Comparison of ENCODE assay signal across 8 cellular contexts in the genomic region with DNA sequence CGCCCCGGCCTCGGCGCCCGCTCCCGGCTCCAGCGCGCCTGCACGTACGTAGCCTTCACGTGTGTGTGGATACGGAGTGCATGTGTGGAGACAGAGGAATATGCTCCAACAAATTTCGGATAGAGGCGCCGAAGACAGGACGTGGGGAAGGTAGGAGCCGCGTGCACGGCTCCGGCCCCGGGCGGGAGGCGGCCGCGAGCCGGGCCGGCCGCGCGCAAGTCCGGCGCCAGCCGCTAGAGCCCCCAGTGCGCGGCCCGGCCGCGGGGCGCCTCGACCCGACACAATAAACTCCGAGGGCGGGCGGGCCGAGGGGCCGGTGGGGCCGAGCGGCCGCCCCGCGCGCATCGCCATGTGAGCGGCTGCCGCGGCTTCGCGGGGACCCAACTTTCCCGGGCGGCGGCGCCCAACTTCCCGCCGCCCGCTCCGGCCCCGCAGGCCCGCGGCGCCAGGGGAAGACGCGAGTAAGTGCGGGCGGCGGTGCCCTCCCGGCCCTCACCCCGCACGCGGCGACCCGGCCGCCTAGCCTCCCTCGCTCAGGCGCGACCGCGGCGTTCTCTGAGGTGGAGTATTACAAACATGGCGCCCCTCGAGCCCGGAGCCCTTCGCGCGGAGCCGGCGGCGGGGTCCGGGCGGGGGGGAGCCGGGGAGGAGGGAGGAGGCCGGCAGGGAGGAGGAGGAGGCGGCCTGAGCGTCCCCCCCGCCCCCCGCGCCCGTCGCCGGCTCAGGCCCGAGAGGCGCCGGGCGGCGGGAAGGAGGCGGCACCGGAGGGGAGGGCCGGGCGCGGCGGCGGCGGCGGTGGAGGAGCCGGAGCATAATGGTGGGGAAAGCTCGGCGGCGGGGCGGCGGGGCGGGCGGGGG. TPM values are rescaled to one million over a fixed set of nuclear protein-coding genes. Genes with fewer than 3 reads are reported as not detected.
A peak's percentile ranks its signal among the peaks of the same experiment; 100 is the strongest.
DNase-seq lines count a peak whose midpoint lies in the region; ATAC-seq, FAIRE-seq and TF ChIP-seq lines count a peak whose summit lies in the region.

A gene (plus strand): TSS at position 713 of the 858 bp plus-strand sequence. CDS start 44,558 bp downstream, outside the sequence.

- TF ChIP-seq EP300 in GM12878 (IDR thresholded peaks at IDR 0.05; ENCODE audit: borderline replicate concordance in 1 of 2, control insufficient read depth in 1 of 2, low read depth in 2 of 2, low read length in 2 of 2), result no peak

- DNase-seq in CD8-positive, alpha-beta memory T cell, result peak in 4 of 5 donors; percentile 56 to 77 (median 66)
- DNase-seq in T-helper 22 cell (ENCODE audit: low read depth) (peak; percentile 56), GM12878 (ENCODE audit: low read depth, low spot score) (no peak), iPS DF 6.9 (ENCODE audit: low read depth, low spot score) (no peak), skeletal muscle cell (ENCODE audit: low read depth) (no peak), NCI-H2107 (lab: John Stamatoyannopoulos, UW) (no peak)

- H3K27me3 Mint-ChIP-seq in CD8-positive, alpha-beta memory T cell, result peaks cover 0 to 2% of the 10 kb centered on the region in 2 donors

- peak; percentile 73 for TF ChIP-seq POLR2A in GM12878 (IDR thresholded peaks at IDR 0.05; ENCODE audit: low read depth, low read length)

- in situ Hi-C loops in GM12878 (cut with MboI), result no loop called here

- H3K27ac ChIP-seq in CD8-positive, alpha-beta memory T cell (ENCODE audit: low read depth, low read length), result peak within 1 kb of the TSS; percentile 77
- H3K27ac ChIP-seq in GM12878 (ENCODE audit: control insufficient read depth, insufficient read depth) (peak within 1 kb of the TSS; percentile 80), iPS DF 6.9 (ENCODE audit: low read length) (no peak within 1 kb of the TSS)

- peak within 1 kb of the TSS; percentile 82 for H3K4me3 ChIP-seq in CD8-positive, alpha-beta memory T cell (ENCODE audit: low read length)
- H3K4me3 ChIP-seq in GM12878 (peak within 1 kb of the TSS; percentile 90), iPS DF 6.9 (ENCODE audit: low read length) (peak within 1 kb of the TSS; percentile 99), skeletal muscle cell (ENCODE audit: low read depth, low read length) (peak within 1 kb of the TSS; percentile 72)

- peak within 1 kb of the TSS; percentile 79 for H3K9ac ChIP-seq in GM12878 (ENCODE audit: control insufficient read depth, insufficient read depth, low read length)

- H3K4me3 Mint-ChIP-seq in CD8-positive, alpha-beta memory T cell, result peak within 1 kb of the TSS; percentile 91 to 96 (median 94)

- WGBS in GM12878 (ENCODE audit: insufficient coverage, insufficient replicate concordance, low lambda C conversion rate, missing lambda C conversion rate), result 1% methylated on average over 45 of the region's 131 CpGs
- WGBS in iPS DF 6.9 (ENCODE audit: insufficient coverage, insufficient read length), result no CpG with 5 or more reads among the region's 131 CpGs

- no peak for TF ChIP-seq RAD21 in GM12878 (IDR thresholded peaks at IDR 0.05; ENCODE audit: insufficient read depth, low read depth, low read length)

- peaks cover 0 to 7% (median 0%) of the 10 kb centered on the region in 3 donors for H3K36me3 Mint-ChIP-seq in CD8-positive, alpha-beta memory T cell

- no peaks in the 10 kb centered on the region for H3K27me3 ChIP-seq in CD8-positive, alpha-beta memory T cell (ENCODE audit: insufficient read depth, low read length, poor library complexity, severe bottlenecking)
- H3K27me3 ChIP-seq in GM12878 (replicated peaks in 1 of 2; ENCODE audit: control insufficient read depth in 2 of 2, insufficient read depth in 2 of 2, low read length in 1 of 2) (no peaks in the 10 kb centered on the region), iPS DF 6.9 (ENCODE audit: control insufficient read depth, insufficient read depth, low read length) (peaks cover 2% of the 10 kb centered on the region; the same call in 1 of the 2 replicates)

- peak within 1 kb of the TSS; percentile 89 for H2AFZ ChIP-seq in GM12878 (ENCODE audit: control insufficient read depth, low read depth, low read length)

- peaks cover 45 to 61% (median 54%) of the 10 kb centered on the region in 3 donors for H3K4me1 Mint-ChIP-seq in CD8-positive, alpha-beta memory T cell

- intact Hi-C loops in GM12878 (cut with micrococcal nuclease; ENCODE audit: unreplicated experiment), result loop anchor here (2.0 kb wide), 1 partner anchor 54 kb away; no protein-coding TSS in a partner anchor

- ATAC-seq in GM19372 (IDR thresholded peaks at IDR 0.05; ENCODE audit: low read depth, unreplicated experiment), result peak; percentile 46
- peak; percentile 39 for ATAC-seq in HG03521 (IDR thresholded peaks at IDR 0.05; ENCODE audit: unreplicated experiment)
- peak; percentile 54 for ATAC-seq in GM12878

- no peaks in the 10 kb centered on the region for H3K9me3 ChIP-seq in CD8-positive, alpha-beta memory T cell (ENCODE audit: low read length)
- H3K9me3 ChIP-seq in GM12878 (replicated peaks; ENCODE audit: control insufficient read depth, insufficient read depth, low read length), result no peaks in the 10 kb centered on the region
- no peaks in the 10 kb centered on the region for H3K9me3 ChIP-seq in iPS DF 6.9 (ENCODE audit: control insufficient read depth, insufficient read depth, low read length)

- CTCF ChIA-PET in CD8-positive, alpha-beta memory T cell (lab: Charles Lee), result no interaction called here
- CTCF ChIA-PET in GM12878 (lab: Yijun Ruan, JAX), result no interaction called here

- no peak for TF ChIP-seq CTCF in GM12878 (IDR thresholded peaks at IDR 0.05 in 2 of 3, conservative IDR thresholded peaks at IDR 0.05 in 1 of 3; ENCODE audit: control insufficient read depth in 2 of 3, extremely low read depth in 1 of 3, insufficient read depth in 1 of 3, low read depth in 3 of 3, low read length in 3 of 3)

- no peaks in the 10 kb centered on the region for H3K36me3 ChIP-seq in CD8-positive, alpha-beta memory T cell (ENCODE audit: insufficient read depth, low read length)
- H3K36me3 ChIP-seq in GM12878 (ENCODE audit: control insufficient read depth in 2 of 2, insufficient read depth in 2 of 2, low read length in 1 of 2) (no peaks in the 10 kb centered on the region), iPS DF 6.9 (ENCODE audit: control insufficient read depth, insufficient read depth, low read length) (no peaks in the 10 kb centered on the region)

- FAIRE-seq in GM12878 (lab: Jason Lieb, UNC), result no peak

- POLR2A ChIA-PET in CD8-positive, alpha-beta memory T cell (lab: Charles Lee), result interaction anchor here (0.6 kb wide), 1 partner anchor 315 kb away, joined by 4 read pairs; no protein-coding TSS in a partner anchor
- POLR2A ChIA-PET in GM12878 (lab: Charles Lee), result no interaction called here

- H3K27ac Mint-ChIP-seq in CD8-positive, alpha-beta memory T cell, result peak within 1 kb of the TSS; percentile 94 to 97 (median 95)

- BruUV-seq in GM12878 (replicated peaks; lab: Mats Ljungman, UMichigan), result no TSS peak

- H3K9me3 Mint-ChIP-seq in CD8-positive, alpha-beta memory T cell, result no peaks in the 10 kb centered on the region

- SMC1A ChIA-PET in GM12878 (lab: Charles Lee; ENCODE audit: uncharacterized antibody, unreplicated experiment), result no interaction called here

- RAD21 ChIA-PET in GM12878 (lab: Charles Lee; ENCODE audit: unreplicated experiment), result no interaction called here

- H4K20me1 ChIP-seq in GM12878 (ENCODE audit: control insufficient read depth, insufficient read depth), result peaks cover 7% of the 10 kb centered on the region; the same call in 1 of the 2 replicates

- H3K4me1 ChIP-seq in CD8-positive, alpha-beta memory T cell (ENCODE audit: insufficient read depth, low read length), result peaks cover 24% of the 10 kb centered on the region
- H3K4me1 ChIP-seq in GM12878 (ENCODE audit: control insufficient read depth, insufficient read depth, low read length), result no peaks in the 10 kb centered on the region
- H3K4me1 ChIP-seq in iPS DF 6.9 (ENCODE audit: control insufficient read depth, insufficient read depth, low read length), result peaks cover 3% of the 10 kb centered on the region; the same call in 1 of the 2 replicates

- H3K4me2 ChIP-seq in GM12878 (ENCODE audit: control insufficient read depth, insufficient read depth), result peak within 1 kb of the TSS; percentile 98

- peaks cover 47% of the 10 kb centered on the region for H3K79me2 ChIP-seq in GM12878 (ENCODE audit: control insufficient read depth, insufficient read depth, low read length)

TF ChIP-seq in GM12878, 131 proteins besides CTCF, POLR2A, EP300 and RAD21 (continues in another document):
- 0 out of 2 replicates have a peak, but pooled peaks have one; percentile 6 for TF ChIP-seq CREB1 (IDR thresholded peaks at IDR 0.05; ENCODE audit: low read depth)

RNA-seq across cellular contexts. Expression of the gene that starts here (rescaled TPM):
- total RNA-seq in CD8-positive, alpha-beta memory T cell, result 10 to 100 TPM; 34.9 to 36.7 TPM
- 53.5 TPM for polyA plus RNA-seq in CD8-positive, alpha-beta memory T cell
- 25.5 and 26.7 TPM in 2 replicates for total RNA-seq in GM12878 (2013; cell fraction: nucleolus; rRNA removed)
- total RNA-seq in GM12878 (2014; rRNA removed) (11.9 and 13.8 TPM in 2 replicates), GM12878 (2014; rRNA removed; fragmentation: Illumina TruSeq; extraction: Trizol) (14.9 and 17.0 TPM in 2 replicates), GM12878 (2021) (13.3 and 16.8 TPM in 2 replicates)
- 6.2 TPM for polyA plus RNA-seq in GM12878 (2011; ENCODE audit: low read depth)
- polyA plus RNA-seq in GM12878 (2011; rRNA removed) (24.4 and 28.4 TPM in 2 replicates), GM12878 (2014; fragmentation: Illumina TruSeq; extraction: Trizol) (18.2 and 19.0 TPM in 2 replicates), GM12878 (2014; fragmentation: Nextera tagmentation; extraction: Ambion mirVana) (1 to 10 TPM; 3.3 to 5.4 TPM), GM12878 (2014; rRNA removed) (11.5 and 12.4 TPM in 2 replicates), GM12878 (2016; fragmentation: Nextera tagmentation; extraction: Ambion mirVana) (10 to 100 TPM; 11.7 to 13.9 TPM)
- 7.5 and 8.8 TPM in 2 replicates for polyA plus RNA-seq in GM12878 (2011; cell fraction: cytosol; rRNA removed)
- 25.7 and 26.2 TPM in 2 replicates for polyA plus RNA-seq in GM12878 (2011; cell fraction: nucleus; rRNA removed)
- 6.0 and 8.9 TPM in 2 replicates for polyA plus RNA-seq in GM12878 (2012)
- 14.9 and 22.2 TPM in 2 replicates for polyA minus RNA-seq in GM12878 (2011; rRNA and poly(A)+ RNA removed)
- 7.6 and 8.4 TPM in 2 replicates for polyA minus RNA-seq in GM12878 (2011; cell fraction: cytosol; rRNA and poly(A)+ RNA removed)
- polyA minus RNA-seq in GM12878 (2011; cell fraction: nucleus; rRNA and poly(A)+ RNA removed), result 5.0 and 8.3 TPM in 2 replicates

Comparison
In these comparisons a context has a peak if more than half of its experiments do, and no peak if none do; other contexts are left out.
1. DNase-seq: peak in CD8-positive, alpha-beta memory T cell (4 of 5) and T-helper 22 cell (single experiment); none in GM12878 (single experiment), iPS DF 6.9 (single experiment), skeletal muscle cell (single experiment) and NCI-H2107 (single experiment).
2. Peak in every context shown above with its lines, with median percentiles within 50 percentile points of each other: H3K4me3 ChIP-seq and ATAC-seq.